In the genomic region with DNA sequence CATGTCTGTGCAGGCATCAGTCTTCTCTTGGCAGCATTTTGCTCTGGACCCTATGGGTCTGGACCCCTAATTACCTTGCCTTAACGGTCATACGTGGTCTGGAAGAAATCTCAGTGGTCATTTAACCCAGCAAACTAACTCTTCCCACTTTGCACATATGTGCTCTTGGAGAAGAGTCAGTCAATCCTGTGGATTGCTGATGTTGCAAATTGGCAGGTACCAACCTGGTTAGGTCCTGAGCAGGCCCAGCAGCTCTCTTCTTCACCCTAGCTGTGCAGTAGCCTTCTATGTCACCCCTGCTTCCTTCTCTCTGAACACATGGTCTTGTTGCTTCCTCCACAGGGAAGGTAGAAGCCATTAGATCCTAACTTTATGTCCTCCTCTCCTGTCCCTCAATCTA, we compare ENCODE assay signal across 9 cellular contexts. TPM values are rescaled to one million over a fixed set of nuclear protein-coding genes. Genes with fewer than 3 reads are reported as not detected.
DNase-seq lines count a peak whose midpoint lies in the region; ATAC-seq, FAIRE-seq and TF ChIP-seq lines count a peak whose summit lies in the region.
"Had no signal": no experiment of that assay in that cellular context is flagged by ENCODE, and none has a peak within 500 bp of the region (broad histone marks: within the 10 kb centered on the region; RNA-seq: fewer than 3 reads in every experiment).

No MANE protein-coding gene starts in this region.

- WGBS in upper lobe of left lung, 2 donors: 86 to 96% methylated on average over 2 of the region's 2 CpGs

- FAIRE-seq in GM19239 (lab: Jason Lieb, UNC): peak; percentile 87

- no peaks in the 10 kb centered on the region for H3K27me3 ChIP-seq in upper lobe of left lung

- POLR2A ChIA-PET in AG04449 (lab: Yijun Ruan, JAX): no interaction called here

- peak overlapping the region; percentile 2 to 82 (median 50) for H3K27ac Mint-ChIP-seq in immature natural killer cell

- no peaks in the 10 kb centered on the region for H3K9me3 ChIP-seq in upper lobe of left lung

- H3K27me3 Mint-ChIP-seq in immature natural killer cell (ENCODE audit: low read depth in 3 of 3): peaks cover 0 to 4% (median 0%) of the 10 kb centered on the region in 3 donors

- H3K4me1 ChIP-seq in upper lobe of left lung: peaks cover 7 to 26% (median 15%) of the 10 kb centered on the region in 4 donors

- peaks cover 18 to 34% of the 10 kb centered on the region in 2 donors for H3K4me1 Mint-ChIP-seq in immature natural killer cell

- no peak for TF ChIP-seq CTCF in AG04449 (IDR thresholded peaks at IDR 0.05; ENCODE audit: insufficient read depth, low read length, missing control alignments)
- TF ChIP-seq CTCF in VCaP (conservative IDR thresholded peaks at IDR 0.05): no peak
- TF ChIP-seq CTCF in upper lobe of left lung (IDR thresholded peaks at IDR 0.05): no peak

- peaks cover 0 to 2% (median under 1%) of the 10 kb centered on the region in 4 donors for H3K36me3 ChIP-seq in upper lobe of left lung

- CTCF ChIA-PET in AG04449 (lab: Yijun Ruan, JAX): interaction anchor here (3.5 kb wide), 1 partner anchor 12 kb away, joined by 33 read pairs; no protein-coding TSS in a partner anchor

- H3K27ac ChIP-seq in VCaP: peak overlapping the region; percentile 83; the same call in 1 of the 2 replicates
- no peak overlapping the region for H3K27ac ChIP-seq in upper lobe of left lung

- ATAC-seq in upper lobe of left lung (ENCODE audit: low FRiP score in 2 of 2) (no peak), GM21381 (IDR thresholded peaks at IDR 0.05; ENCODE audit: unreplicated experiment) (no peak)

- H3K4me3 ChIP-seq in AG04449 (ENCODE audit: low read depth, low read length) (peak overlapping the region; percentile 21; the same call in 1 of the 2 replicates), upper lobe of left lung (no peak overlapping the region)

- peak overlapping the region; percentile 42 to 91 (median 87) for H3K4me3 Mint-ChIP-seq in immature natural killer cell

- no peak for TF ChIP-seq POLR2A in upper lobe of left lung (IDR thresholded peaks at IDR 0.05)

- DNase-seq in AG04449 (ENCODE audit: low read depth, low spot score) (no peak), GM19239 (ENCODE audit: insufficient read length, low spot score) (no peak), immature natural killer cell (no peak), dedifferentiated amniotic fluid mesenchymal stem cell (ENCODE audit: extremely low spot score) (no peak), hippocampal formation (lab: John Stamatoyannopoulos, UW) (no peak), upper lobe of left lung (no peak)
- DNase-seq: activated gamma-delta T cell had no signal

- peaks cover 7 to 10% (median 10%) of the 10 kb centered on the region in 3 donors for H3K36me3 Mint-ChIP-seq in immature natural killer cell

- no peak for TF ChIP-seq EP300 in upper lobe of left lung (IDR thresholded peaks at IDR 0.05)

- H3K9me3 Mint-ChIP-seq in immature natural killer cell: no peaks in the 10 kb centered on the region

RNA-seq across cellular contexts. Expression of a gene that starts 1.6 kb away (rescaled TPM):
- 1 to 10 TPM; 4.7 to 9.9 (median 6.9) TPM for polyA plus RNA-seq in immature natural killer cell
- 10 to 100 TPM in 4 of 6 donors, 1 to 10 TPM in 2; 7.8 to 70.2 (median 14.1) TPM for total RNA-seq in upper lobe of left lung

RNA-seq across cellular contexts. Expression of a gene that starts 44.4 kb away (rescaled TPM):
- polyA plus RNA-seq in immature natural killer cell: 100 to 1,000 TPM; 107 to 171 (median 131) TPM
- total RNA-seq in upper lobe of left lung: 100 to 1,000 TPM in 3 of 6 donors, 10 to 100 TPM in 3; 66.4 to 131 (median 94.8) TPM
